16 cellular contexts compared by ENCODE assay signal in the genomic region with DNA sequence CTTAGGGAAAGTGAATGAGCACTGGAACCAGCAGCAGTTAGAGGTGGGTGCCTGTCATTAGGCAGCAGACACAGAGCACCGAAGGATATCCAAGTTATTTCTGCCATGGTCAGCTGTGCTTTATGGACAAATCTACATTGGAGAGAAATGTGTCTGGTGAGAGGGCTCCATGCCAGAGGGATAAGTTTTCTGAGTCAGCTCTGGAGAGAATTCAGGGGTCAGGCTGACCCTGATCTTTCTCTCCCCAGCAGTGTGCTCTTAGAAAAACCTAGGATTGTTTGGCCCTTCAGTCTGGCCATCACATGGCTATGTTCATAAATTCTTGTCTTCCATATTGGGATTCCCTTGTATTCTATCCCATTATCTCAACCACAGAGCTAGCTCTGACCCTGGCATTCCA. TPM values are rescaled to one million over a fixed set of nuclear protein-coding genes. Genes with fewer than 3 reads are reported as not detected.
DNase-seq lines count a peak whose midpoint lies in the region; TF ChIP-seq lines count a peak whose summit lies in the region.
"Had no signal": no experiment of that assay in that cellular context is flagged by ENCODE, and none has a peak within 500 bp of the region (broad histone marks: within the 10 kb centered on the region; RNA-seq: fewer than 3 reads in every experiment).

No MANE protein-coding gene starts in this region.

- H3K36me3 Mint-ChIP-seq in chondrocyte (ENCODE audit: low read depth), result no peaks in the 10 kb centered on the region
- H3K36me3 Mint-ChIP-seq: activated naive CD8-positive, alpha-beta T cell had no signal

- no peaks in the 10 kb centered on the region for H3K27me3 Mint-ChIP-seq in chondrocyte (ENCODE audit: low read depth)
- H3K27me3 Mint-ChIP-seq: activated naive CD8-positive, alpha-beta T cell; progenitor cell of endocrine pancreas had no signal

- peak overlapping the region; percentile 87 for H3K27ac Mint-ChIP-seq in chondrocyte (ENCODE audit: unreplicated experiment)
- H3K27ac Mint-ChIP-seq: activated naive CD8-positive, alpha-beta T cell; progenitor cell of endocrine pancreas had no signal

- H3K4me3 Mint-ChIP-seq in chondrocyte (ENCODE audit: unreplicated experiment), result peak overlapping the region; percentile 6
- H3K4me3 Mint-ChIP-seq: activated naive CD8-positive, alpha-beta T cell had no signal

- DNase-seq in AG10803 (ENCODE audit: low read depth) (peak; percentile 66), chondrocyte (ENCODE audit: low spot score) (no peak), hepatic stellate cell (ENCODE audit: low spot score) (peak; percentile 67), renal cortical epithelial cell (ENCODE audit: low read depth) (peak; percentile 42), DMS153 (lab: John Stamatoyannopoulos, UW) (no peak), islet precursor cell (no peak), C1 segment of cervical spinal cord (lab: John Stamatoyannopoulos, UW) (no peak), DMS79 treated with DMSO at 0.1 percent for 48 hours (lab: John Stamatoyannopoulos, UW) (no peak)
- DNase-seq: KG1, NCI-H2171, OCI-M1, thyroid gland had no signal

- TF ChIP-seq CTCF in AG10803 (conservative IDR thresholded peaks at IDR 0.05; ENCODE audit: low read length), result no peak
- TF ChIP-seq CTCF in chondrocyte (IDR thresholded peaks at IDR 0.05), result no peak

- no peak overlapping the region for H3K4me3 ChIP-seq in AG10803 (ENCODE audit: low read length)
- H3K4me3 ChIP-seq: thyroid gland had no signal

- peaks cover 3% of the 10 kb centered on the region for H3K9me3 Mint-ChIP-seq in chondrocyte (ENCODE audit: low read depth)

- peaks cover 65% of the 10 kb centered on the region for H3K4me1 Mint-ChIP-seq in chondrocyte (ENCODE audit: low read depth)

RNA-seq across cellular contexts. Expression of a gene that starts 8.9 kb away (rescaled TPM):
- total RNA-seq in chondrocyte (1.1 to 4.6 TPM (median 3.4 TPM) in 3 replicates), renal cortical epithelial cell (not detected in 2 replicates)
- total RNA-seq: activated CD8-positive, alpha-beta memory T cell treated with anti-CD3 and anti-CD28 coated beads for 36 hours; progenitor cell of endocrine pancreas; T-helper 2 cell treated with Interferon-gamma antibody and Interleukin-4, amounts not matched to agents 100 ng/mL and 5 ng/mL, for 36 hours had no signal

RNA-seq across cellular contexts. Expression of a gene that starts 30.1 kb away (rescaled TPM):
- 7.1 to 11.1 TPM (median 7.3 TPM) in 3 replicates for total RNA-seq in chondrocyte
- total RNA-seq in renal cortical epithelial cell, result 4.9 and 5.0 TPM in 2 replicates

RNA-seq across cellular contexts. Expression of a gene that starts 42.7 kb away (rescaled TPM):
- total RNA-seq in chondrocyte (13.2 to 27.3 TPM (median 25.5 TPM) in 3 replicates), renal cortical epithelial cell (16.0 and 27.6 TPM in 2 replicates)

Comparison
In these comparisons a context has a peak if more than half of its experiments do, and no peak if none do; other contexts are left out.
1. DNase-seq: peak in AG10803 (single experiment), hepatic stellate cell (single experiment) and renal cortical epithelial cell (single experiment); none in chondrocyte (single experiment), DMS153 (single experiment), islet precursor cell (single experiment), C1 segment of cervical spinal cord (0 of 14) and DMS79 treated with DMSO at 0.1 percent for 48 hours (single experiment).